Comparison of ENCODE assay signal across 1 cellular context in the genomic region with DNA sequence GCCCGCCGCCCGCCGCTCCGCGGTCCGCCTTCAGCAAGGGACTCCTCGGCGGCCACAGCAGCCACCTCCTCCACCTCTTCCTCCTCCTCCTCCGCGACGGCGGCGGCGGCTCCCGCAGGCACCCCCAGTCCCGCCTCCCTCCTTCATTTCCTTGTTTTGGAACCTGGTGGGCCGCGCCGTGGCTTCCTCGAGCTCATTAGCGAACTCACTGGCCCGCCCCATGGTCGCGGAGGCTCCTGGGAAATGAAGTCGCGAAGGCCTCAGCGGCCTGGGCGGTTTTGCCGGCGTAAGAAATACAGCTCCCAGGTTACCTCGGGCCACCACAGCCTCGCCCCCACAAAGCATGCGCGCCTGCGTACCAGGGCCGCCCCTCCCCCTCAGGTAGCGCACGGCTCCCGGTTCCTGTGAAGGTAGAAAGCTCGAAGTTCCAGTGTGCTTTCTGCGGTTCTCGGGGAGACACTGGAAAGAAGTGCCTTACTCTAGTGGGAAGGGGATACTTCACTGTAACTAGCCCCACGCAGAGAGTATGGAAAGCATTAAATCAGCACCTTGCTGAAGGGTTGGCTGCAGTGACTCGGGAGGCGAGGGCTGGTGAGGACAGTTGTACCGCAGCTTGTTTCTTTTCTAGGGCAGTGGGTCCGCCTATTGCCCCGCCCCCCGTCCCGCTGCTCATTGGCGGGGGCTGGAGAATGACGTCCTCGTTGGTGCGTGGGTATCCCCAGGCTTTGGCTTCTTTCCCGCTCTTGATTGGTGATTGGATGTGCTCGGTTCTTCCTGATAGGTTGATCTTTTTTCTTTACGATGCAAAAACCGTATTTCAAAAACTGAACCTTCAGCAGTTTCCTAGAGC.
TF ChIP-seq lines count a peak whose summit lies in the region.

TSS of gene CDK19 (minus strand) at position 210 of the 850 bp plus-strand sequence. CDS start 333 bp downstream, outside the sequence.

TF ChIP-seq in H1, 55 proteins besides CTCF, POLR2A, EP300 and RAD21 (continued from another document):
- no peak for TF ChIP-seq CBX8 (IDR thresholded peaks at IDR 0.05; ENCODE audit: borderline replicate concordance, low read depth, low read length)
- TF ChIP-seq RFX5 (IDR thresholded peaks at IDR 0.05; ENCODE audit: borderline replicate concordance, low read depth, low read length), result no peak
